Comparison of ENCODE assay signal across 1 cellular context in the genomic region with DNA sequence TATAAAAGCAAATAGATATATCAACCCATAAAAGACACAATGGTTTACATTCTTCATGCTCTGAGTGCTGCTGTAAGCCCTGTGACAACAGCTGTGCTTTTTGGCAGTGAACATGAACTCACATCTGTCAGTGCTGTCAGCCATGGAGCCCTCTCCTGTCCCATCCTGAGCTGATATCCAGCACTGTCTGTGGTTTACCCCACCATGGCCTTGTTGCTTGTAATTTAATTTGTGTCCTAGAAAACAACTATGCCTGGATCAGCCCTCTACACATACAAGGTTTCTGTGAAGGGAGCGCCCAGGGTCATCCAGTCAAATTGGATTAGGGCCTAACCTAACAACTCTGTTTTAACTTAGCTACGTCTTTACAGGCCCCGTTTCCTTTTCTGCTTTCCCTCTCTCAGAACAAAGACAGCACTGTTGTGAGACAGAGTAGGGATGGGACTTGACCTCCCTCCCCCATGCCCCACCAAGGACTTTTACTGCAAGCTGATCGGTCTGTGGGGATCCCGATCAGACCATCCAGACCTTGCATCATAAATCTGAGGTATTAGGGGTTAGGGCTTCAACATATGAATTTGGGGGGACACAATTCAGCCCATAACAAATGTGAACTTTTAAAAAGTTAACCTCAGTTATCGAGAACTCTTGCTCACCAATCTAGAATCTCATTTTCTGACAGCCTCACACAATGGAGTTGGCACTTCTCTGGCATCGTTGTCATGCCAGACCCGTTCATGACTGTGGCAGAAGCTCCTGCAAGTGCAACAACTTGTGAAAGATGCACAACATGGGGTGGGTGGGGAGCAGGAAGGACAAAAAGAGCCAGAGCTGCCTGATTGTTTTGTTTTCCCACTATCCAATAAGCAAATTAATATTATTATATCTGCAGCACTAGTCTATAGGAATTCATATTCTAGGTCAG.
TF ChIP-seq lines count a peak whose summit lies in the region.

No MANE protein-coding gene starts in this region.

TF ChIP-seq in HepG2, 621 proteins besides CTCF, POLR2A, EP300 and RAD21 (continued from another document and continues in another):
- TF ChIP-seq CREB3 (CRISPR knock-in tag; IDR thresholded peaks at IDR 0.05) (no peak), ZNF17 (CRISPR knock-in tag; IDR thresholded peaks at IDR 0.05) (no peak), ATF7-NPFF (CRISPR knock-in tag; IDR thresholded peaks at IDR 0.05; ENCODE audit: low read depth) (no peak), ZFP36 (IDR thresholded peaks at IDR 0.05; ENCODE audit: borderline replicate concordance, low read depth, low read length, partially characterized antibody) (no peak), PLSCR1 (CRISPR knock-in tag; IDR thresholded peaks at IDR 0.05; ENCODE audit: borderline replicate concordance) (no peak), THYN1 (CRISPR knock-in tag; IDR thresholded peaks at IDR 0.05; ENCODE audit: borderline replicate concordance, low read depth) (no peak), DMTF1 (CRISPR knock-in tag; IDR thresholded peaks at IDR 0.05) (no peak), SOX5 (CRISPR knock-in tag; IDR thresholded peaks at IDR 0.05; ENCODE audit: borderline replicate concordance) (peak; percentile 71; the same call in 1 of the 2 replicates), ZNF530 (CRISPR knock-in tag; IDR thresholded peaks at IDR 0.05; ENCODE audit: low read depth) (no peak), MYC (CRISPR knock-in tag; IDR thresholded peaks at IDR 0.05; ENCODE audit: borderline replicate concordance) (no peak), HOXD1 (CRISPR knock-in tag; IDR thresholded peaks at IDR 0.05) (no peak), ZBTB44 (CRISPR knock-in tag; IDR thresholded peaks at IDR 0.05) (no peak), MEIS2 (CRISPR knock-in tag; IDR thresholded peaks at IDR 0.05) (0 out of 2 replicates have a peak, but pooled peaks have one; percentile 31), MAFG (CRISPR knock-in tag; IDR thresholded peaks at IDR 0.05) (no peak), NR2F2 (IDR thresholded peaks at IDR 0.05; ENCODE audit: borderline replicate concordance, low read depth) (peak; percentile 46; the same call in 1 of the 2 replicates), XBP1 (CRISPR knock-in tag; IDR thresholded peaks at IDR 0.05) (no peak), ZBTB25 (CRISPR knock-in tag; IDR thresholded peaks at IDR 0.05) (no peak), GATAD1 (CRISPR knock-in tag; IDR thresholded peaks at IDR 0.05) (no peak), ZNF615 (CRISPR knock-in tag; IDR thresholded peaks at IDR 0.05; ENCODE audit: borderline replicate concordance) (no peak), STAG1 (CRISPR knock-in tag; IDR thresholded peaks at IDR 0.05) (peak; percentile 31; the same call in 1 of the 2 replicates), IKZF4 (CRISPR knock-in tag; IDR thresholded peaks at IDR 0.05; ENCODE audit: borderline replicate concordance, low read depth, not compliant biosample characterization) (no peak), MBNL3 (CRISPR knock-in tag; conservative IDR thresholded peaks at IDR 0.05) (no peak), MEIS1 (CRISPR knock-in tag; IDR thresholded peaks at IDR 0.05; ENCODE audit: borderline replicate concordance) (no peak), ZSCAN20 (CRISPR knock-in tag; IDR thresholded peaks at IDR 0.05; ENCODE audit: borderline replicate concordance) (no peak), ZNF564 (CRISPR knock-in tag; IDR thresholded peaks at IDR 0.05) (no peak), ZNF205 (CRISPR knock-in tag; IDR thresholded peaks at IDR 0.05) (no peak), PHF21A (CRISPR knock-in tag; IDR thresholded peaks at IDR 0.05) (peak; percentile 67; the same call in 1 of the 2 replicates), ZBTB1 (CRISPR knock-in tag; IDR thresholded peaks at IDR 0.05; ENCODE audit: borderline replicate concordance) (no peak)
- TF ChIP-seq, protein P1, sequence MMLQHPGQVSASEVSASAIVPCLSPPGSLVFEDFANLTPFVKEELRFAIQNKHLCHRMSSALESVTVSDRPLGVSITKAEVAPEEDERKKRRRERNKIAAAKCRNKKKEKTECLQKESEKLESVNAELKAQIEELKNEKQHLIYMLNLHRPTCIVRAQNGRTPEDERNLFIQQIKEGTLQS (CRISPR knock-in tag; IDR thresholded peaks at IDR 0.05), result 0 out of 2 replicates have a peak, but pooled peaks have one; percentile 7
- TF ChIP-seq, protein P2, sequence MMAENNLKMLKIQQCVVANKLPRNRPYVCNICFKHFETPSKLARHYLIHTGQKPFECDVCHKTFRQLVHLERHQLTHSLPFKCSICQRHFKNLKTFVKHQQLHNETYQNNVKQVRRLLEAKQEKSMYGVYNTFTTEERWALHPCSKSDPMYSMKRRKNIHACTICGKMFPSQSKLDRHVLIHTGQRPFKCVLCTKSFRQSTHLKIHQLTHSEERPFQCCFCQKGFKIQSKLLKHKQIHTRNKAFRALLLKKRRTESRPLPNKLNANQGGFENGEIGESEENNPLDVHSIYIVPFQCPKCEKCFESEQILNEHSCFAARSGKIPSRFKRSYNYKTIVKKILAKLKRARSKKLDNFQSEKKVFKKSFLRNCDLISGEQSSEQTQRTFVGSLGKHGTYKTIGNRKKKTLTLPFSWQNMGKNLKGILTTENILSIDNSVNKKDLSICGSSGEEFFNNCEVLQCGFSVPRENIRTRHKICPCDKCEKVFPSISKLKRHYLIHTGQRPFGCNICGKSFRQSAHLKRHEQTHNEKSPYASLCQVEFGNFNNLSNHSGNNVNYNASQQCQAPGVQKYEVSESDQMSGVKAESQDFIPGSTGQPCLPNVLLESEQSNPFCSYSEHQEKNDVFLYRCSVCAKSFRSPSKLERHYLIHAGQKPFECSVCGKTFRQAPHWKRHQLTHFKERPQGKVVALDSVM (CRISPR knock-in tag; IDR thresholded peaks at IDR 0.05), result no peak
- TF ChIP-seq, protein P3, sequence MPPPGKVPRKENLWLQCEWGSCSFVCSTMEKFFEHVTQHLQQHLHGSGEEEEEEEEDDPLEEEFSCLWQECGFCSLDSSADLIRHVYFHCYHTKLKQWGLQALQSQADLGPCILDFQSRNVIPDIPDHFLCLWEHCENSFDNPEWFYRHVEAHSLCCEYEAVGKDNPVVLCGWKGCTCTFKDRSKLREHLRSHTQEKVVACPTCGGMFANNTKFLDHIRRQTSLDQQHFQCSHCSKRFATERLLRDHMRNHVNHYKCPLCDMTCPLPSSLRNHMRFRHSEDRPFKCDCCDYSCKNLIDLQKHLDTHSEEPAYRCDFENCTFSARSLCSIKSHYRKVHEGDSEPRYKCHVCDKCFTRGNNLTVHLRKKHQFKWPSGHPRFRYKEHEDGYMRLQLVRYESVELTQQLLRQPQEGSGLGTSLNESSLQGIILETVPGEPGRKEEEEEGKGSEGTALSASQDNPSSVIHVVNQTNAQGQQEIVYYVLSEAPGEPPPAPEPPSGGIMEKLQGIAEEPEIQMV (CRISPR knock-in tag; IDR thresholded peaks at IDR 0.05; ENCODE audit: low read depth), result no peak
- TF ChIP-seq, protein P4, sequence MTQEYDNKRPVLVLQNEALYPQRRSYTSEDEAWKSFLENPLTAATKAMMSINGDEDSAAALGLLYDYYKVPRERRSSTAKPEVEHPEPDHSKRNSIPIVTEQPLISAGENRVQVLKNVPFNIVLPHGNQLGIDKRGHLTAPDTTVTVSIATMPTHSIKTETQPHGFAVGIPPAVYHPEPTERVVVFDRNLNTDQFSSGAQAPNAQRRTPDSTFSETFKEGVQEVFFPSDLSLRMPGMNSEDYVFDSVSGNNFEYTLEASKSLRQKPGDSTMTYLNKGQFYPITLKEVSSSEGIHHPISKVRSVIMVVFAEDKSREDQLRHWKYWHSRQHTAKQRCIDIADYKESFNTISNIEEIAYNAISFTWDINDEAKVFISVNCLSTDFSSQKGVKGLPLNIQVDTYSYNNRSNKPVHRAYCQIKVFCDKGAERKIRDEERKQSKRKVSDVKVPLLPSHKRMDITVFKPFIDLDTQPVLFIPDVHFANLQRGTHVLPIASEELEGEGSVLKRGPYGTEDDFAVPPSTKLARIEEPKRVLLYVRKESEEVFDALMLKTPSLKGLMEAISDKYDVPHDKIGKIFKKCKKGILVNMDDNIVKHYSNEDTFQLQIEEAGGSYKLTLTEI (CRISPR knock-in tag; conservative IDR thresholded peaks at IDR 0.05), result no peak
- TF ChIP-seq, protein P5, sequence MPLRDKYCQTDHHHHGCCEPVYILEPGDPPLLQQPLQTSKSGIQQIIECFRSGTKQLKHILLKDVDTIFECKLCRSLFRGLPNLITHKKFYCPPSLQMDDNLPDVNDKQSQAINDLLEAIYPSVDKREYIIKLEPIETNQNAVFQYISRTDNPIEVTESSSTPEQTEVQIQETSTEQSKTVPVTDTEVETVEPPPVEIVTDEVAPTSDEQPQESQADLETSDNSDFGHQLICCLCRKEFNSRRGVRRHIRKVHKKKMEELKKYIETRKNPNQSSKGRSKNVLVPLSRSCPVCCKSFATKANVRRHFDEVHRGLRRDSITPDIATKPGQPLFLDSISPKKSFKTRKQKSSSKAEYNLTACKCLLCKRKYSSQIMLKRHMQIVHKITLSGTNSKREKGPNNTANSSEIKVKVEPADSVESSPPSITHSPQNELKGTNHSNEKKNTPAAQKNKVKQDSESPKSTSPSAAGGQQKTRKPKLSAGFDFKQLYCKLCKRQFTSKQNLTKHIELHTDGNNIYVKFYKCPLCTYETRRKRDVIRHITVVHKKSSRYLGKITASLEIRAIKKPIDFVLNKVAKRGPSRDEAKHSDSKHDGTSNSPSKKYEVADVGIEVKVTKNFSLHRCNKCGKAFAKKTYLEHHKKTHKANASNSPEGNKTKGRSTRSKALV (CRISPR knock-in tag; IDR thresholded peaks at IDR 0.05), result no peak
- TF ChIP-seq, protein P6, sequence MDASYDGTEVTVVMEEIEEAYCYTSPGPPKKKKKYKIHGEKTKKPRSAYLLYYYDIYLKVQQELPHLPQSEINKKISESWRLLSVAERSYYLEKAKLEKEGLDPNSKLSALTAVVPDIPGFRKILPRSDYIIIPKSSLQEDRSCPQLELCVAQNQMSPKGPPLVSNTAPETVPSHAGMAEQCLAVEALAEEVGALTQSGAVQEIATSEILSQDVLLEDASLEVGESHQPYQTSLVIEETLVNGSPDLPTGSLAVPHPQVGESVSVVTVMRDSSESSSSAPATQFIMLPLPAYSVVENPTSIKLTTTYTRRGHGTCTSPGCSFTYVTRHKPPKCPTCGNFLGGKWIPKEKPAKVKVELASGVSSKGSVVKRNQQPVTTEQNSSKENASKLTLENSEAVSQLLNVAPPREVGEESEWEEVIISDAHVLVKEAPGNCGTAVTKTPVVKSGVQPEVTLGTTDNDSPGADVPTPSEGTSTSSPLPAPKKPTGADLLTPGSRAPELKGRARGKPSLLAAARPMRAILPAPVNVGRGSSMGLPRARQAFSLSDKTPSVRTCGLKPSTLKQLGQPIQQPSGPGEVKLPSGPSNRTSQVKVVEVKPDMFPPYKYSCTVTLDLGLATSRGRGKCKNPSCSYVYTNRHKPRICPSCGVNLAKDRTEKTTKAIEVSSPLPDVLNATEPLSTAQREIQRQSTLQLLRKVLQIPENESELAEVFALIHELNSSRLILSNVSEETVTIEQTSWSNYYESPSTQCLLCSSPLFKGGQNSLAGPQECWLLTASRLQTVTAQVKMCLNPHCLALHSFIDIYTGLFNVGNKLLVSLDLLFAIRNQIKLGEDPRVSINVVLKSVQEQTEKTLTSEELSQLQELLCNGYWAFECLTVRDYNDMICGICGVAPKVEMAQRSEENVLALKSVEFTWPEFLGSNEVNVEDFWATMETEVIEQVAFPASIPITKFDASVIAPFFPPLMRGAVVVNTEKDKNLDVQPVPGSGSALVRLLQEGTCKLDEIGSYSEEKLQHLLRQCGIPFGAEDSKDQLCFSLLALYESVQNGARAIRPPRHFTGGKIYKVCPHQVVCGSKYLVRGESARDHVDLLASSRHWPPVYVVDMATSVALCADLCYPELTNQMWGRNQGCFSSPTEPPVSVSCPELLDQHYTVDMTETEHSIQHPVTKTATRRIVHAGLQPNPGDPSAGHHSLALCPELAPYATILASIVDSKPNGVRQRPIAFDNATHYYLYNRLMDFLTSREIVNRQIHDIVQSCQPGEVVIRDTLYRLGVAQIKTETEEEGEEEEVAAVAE (CRISPR knock-in tag; IDR thresholded peaks at IDR 0.05; ENCODE audit: borderline replicate concordance), result no peak
